Comparison of ENCODE assay signal across 9 cellular contexts in the genomic region with DNA sequence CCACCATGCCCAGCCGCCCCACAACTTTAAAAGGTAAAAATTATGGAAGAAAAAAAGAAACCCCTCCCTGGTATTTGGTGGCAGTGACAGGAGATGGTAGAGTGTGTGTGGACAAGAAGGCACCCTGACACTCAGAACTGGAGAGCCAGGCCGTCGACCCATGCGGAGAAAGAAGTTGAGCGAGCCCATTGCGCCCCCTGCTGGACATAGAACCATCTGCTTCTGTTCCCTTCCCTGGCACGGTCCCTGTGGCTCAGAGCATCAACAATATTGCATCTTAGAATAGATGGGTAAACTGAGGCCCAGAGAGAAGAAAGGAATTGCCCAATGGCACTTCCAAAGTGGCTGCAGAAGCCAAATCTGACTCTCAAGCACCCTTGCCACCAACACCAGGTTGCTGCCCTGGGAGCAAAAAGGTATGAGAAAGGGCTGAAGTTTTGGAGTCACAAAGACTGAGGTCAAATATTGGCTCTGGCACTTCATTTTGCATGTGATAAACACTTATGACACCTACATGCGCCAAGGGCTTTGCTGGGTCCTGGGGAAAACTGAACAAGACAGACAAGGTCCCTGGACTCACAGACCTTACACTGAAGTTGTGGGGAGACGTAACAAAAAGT. TPM values are rescaled to one million over a fixed set of nuclear protein-coding genes. Genes with fewer than 3 reads are reported as not detected.
A peak's percentile ranks its signal among the peaks of the same experiment; 100 is the strongest.
DNase-seq lines count a peak whose midpoint lies in the region; FAIRE-seq and TF ChIP-seq lines count a peak whose summit lies in the region.
"Had no signal": no experiment of that assay in that cellular context is flagged by ENCODE, and none has a peak within 500 bp of the region (broad histone marks: within the 10 kb centered on the region; RNA-seq: fewer than 3 reads in every experiment).

No MANE protein-coding gene starts in this region.

- intact Hi-C loops in posterior vena cava (cut with DNase I): loop anchor here (1.0 to 2.0 kb wide), 2 partner anchors 21 to 23 kb away; no protein-coding TSS in a partner anchor

- TF ChIP-seq CTCF in MM.1S (IDR thresholded peaks at IDR 0.05; ENCODE audit: low read length) (peak; percentile 84), glutamatergic neuron (IDR thresholded peaks at IDR 0.05; ENCODE audit: partially characterized antibody, unreplicated experiment) (peak; percentile 96)

- H3K4me3 ChIP-seq in MM.1S (ENCODE audit: low read length): no peak overlapping the region

- no peak overlapping the region for H3K27ac ChIP-seq in MM.1S (ENCODE audit: low read length)

- H3F3A ChIP-seq in MM.1S (ENCODE audit: insufficient read depth, low read length): no peaks in the 10 kb centered on the region

- H3K9me2 ChIP-seq in MM.1S (replicated peaks; ENCODE audit: insufficient read depth, low read length): no peaks in the 10 kb centered on the region

- no peaks in the 10 kb centered on the region for H4K20me1 ChIP-seq in MM.1S (ENCODE audit: insufficient read depth, low read length)

- H3K9me3 Mint-ChIP-seq in glutamatergic neuron (ENCODE audit: unreplicated experiment): peaks cover 3% of the 10 kb centered on the region

- H3K4me1 Mint-ChIP-seq in glutamatergic neuron (ENCODE audit: low read depth, unreplicated experiment): no peaks in the 10 kb centered on the region

- H2AFZ ChIP-seq in MM.1S (ENCODE audit: low read length): no peak overlapping the region

- no peak overlapping the region for H3K27ac Mint-ChIP-seq in glutamatergic neuron (ENCODE audit: unreplicated experiment)

- DNase-seq in DMS53 (lab: John Stamatoyannopoulos, UW) (peak; percentile 90), MM.1S (peak; percentile 57), SK-N-DZ (ENCODE audit: low spot score) (peak; percentile 70), glutamatergic neuron (peak; percentile 84), posterior vena cava (ENCODE audit: low spot score) (peak; percentile 93), urothelium cell line (ENCODE audit: low spot score) (peak; percentile 75), OCI-M2 (lab: John Stamatoyannopoulos, UW; ENCODE audit: unreplicated experiment) (no peak)
- peak; percentile 76 for DNase-seq in activated naive CD4-positive, alpha-beta T cell treated with Interleukin-2 at 50 U/mL for 16 hours

- no peak overlapping the region for H3K4me3 Mint-ChIP-seq in glutamatergic neuron (ENCODE audit: unreplicated experiment)

- H3K36me3 ChIP-seq in MM.1S (replicated peaks; ENCODE audit: insufficient read depth, low read length): 0 out of 2 replicates have a peak, but pooled peaks cover 3% of the 10 kb centered on the region

- H3K79me2 ChIP-seq in MM.1S (ENCODE audit: low read length): no peaks in the 10 kb centered on the region

- no peaks in the 10 kb centered on the region for H3K9me3 ChIP-seq in MM.1S (replicated peaks; ENCODE audit: insufficient read depth, low read length)

- H3K27me3 Mint-ChIP-seq in glutamatergic neuron (ENCODE audit: unreplicated experiment): peaks cover 10% of the 10 kb centered on the region

- no peaks in the 10 kb centered on the region for H3K36me3 Mint-ChIP-seq in glutamatergic neuron (ENCODE audit: unreplicated experiment)

- no peaks in the 10 kb centered on the region for H3K4me1 ChIP-seq in MM.1S (ENCODE audit: low read length)

- H3K27me3 ChIP-seq in MM.1S (replicated peaks; ENCODE audit: insufficient read depth, low read length): no peaks in the 10 kb centered on the region

- FAIRE-seq in urothelium cell line (lab: Jason Lieb, UNC): no peak

- H3K4me2 ChIP-seq in MM.1S (ENCODE audit: low read depth, low read length): no peak overlapping the region

- H3K9ac ChIP-seq in MM.1S (ENCODE audit: low read length): no peak overlapping the region

RNA-seq across cellular contexts. Expression of a gene that starts 8.6 kb away (rescaled TPM):
- 130 and 167 TPM in 2 replicates for polyA plus RNA-seq in SK-N-DZ (2014; cell fraction: cytosol; rRNA removed)
- polyA plus RNA-seq in SK-N-DZ (2014; cell fraction: nucleus; rRNA removed): 102 and 106 TPM in 2 replicates
- total RNA-seq in glutamatergic neuron (ENCODE audit: unreplicated experiment) (27.5 TPM), posterior vena cava (10 to 100 TPM; 36.5 to 37.2 TPM)

RNA-seq across cellular contexts. Expression of a gene that starts 9.3 kb away (rescaled TPM):
- polyA plus RNA-seq in SK-N-DZ (2014; cell fraction: cytosol; rRNA removed): not detected in 2 replicates
- 0.07 TPM in 1 of 2 replicates, not detected in the other for polyA plus RNA-seq in SK-N-DZ (2014; cell fraction: nucleus; rRNA removed)
- total RNA-seq in glutamatergic neuron (ENCODE audit: unreplicated experiment) (0.78 TPM), posterior vena cava (1 to 10 TPM; 2.6 to 6.5 TPM)
- total RNA-seq: activated CD8-positive, alpha-beta memory T cell treated with anti-CD3 and anti-CD28 coated beads for 36 hours had no signal

RNA-seq across cellular contexts. Expression of a gene that starts 36.6 kb away (rescaled TPM):
- 10.7 and 11.0 TPM in 2 replicates for polyA plus RNA-seq in SK-N-DZ (2014; cell fraction: cytosol; rRNA removed)
- 6.0 and 7.4 TPM in 2 replicates for polyA plus RNA-seq in SK-N-DZ (2014; cell fraction: nucleus; rRNA removed)
- total RNA-seq in glutamatergic neuron (ENCODE audit: unreplicated experiment): 7.7 TPM
- 10 to 100 TPM; 12.4 to 13.0 TPM for total RNA-seq in posterior vena cava

RNA-seq across cellular contexts. Expression of a gene that starts 50.1 kb away (rescaled TPM):
- 57.4 and 62.3 TPM in 2 replicates for polyA plus RNA-seq in SK-N-DZ (2014; cell fraction: cytosol; rRNA removed)
- 88.9 and 107 TPM in 2 replicates for polyA plus RNA-seq in SK-N-DZ (2014; cell fraction: nucleus; rRNA removed)
- 72.0 TPM for total RNA-seq in glutamatergic neuron (ENCODE audit: unreplicated experiment)
- 10 to 100 TPM; 27.1 to 29.4 TPM for total RNA-seq in posterior vena cava

RNA-seq across cellular contexts. Expression of a gene that starts 58.5 kb away (rescaled TPM):
- 14.6 and 20.2 TPM in 2 replicates for polyA plus RNA-seq in SK-N-DZ (2014; cell fraction: cytosol; rRNA removed)
- polyA plus RNA-seq in SK-N-DZ (2014; cell fraction: nucleus; rRNA removed): 46.1 and 62.7 TPM in 2 replicates
- 2.8 TPM for total RNA-seq in glutamatergic neuron (ENCODE audit: unreplicated experiment)
- total RNA-seq in posterior vena cava: 1 to 10 TPM; 1.7 to 2.0 TPM
